11 cellular contexts compared by ENCODE assay signal in the genomic region with DNA sequence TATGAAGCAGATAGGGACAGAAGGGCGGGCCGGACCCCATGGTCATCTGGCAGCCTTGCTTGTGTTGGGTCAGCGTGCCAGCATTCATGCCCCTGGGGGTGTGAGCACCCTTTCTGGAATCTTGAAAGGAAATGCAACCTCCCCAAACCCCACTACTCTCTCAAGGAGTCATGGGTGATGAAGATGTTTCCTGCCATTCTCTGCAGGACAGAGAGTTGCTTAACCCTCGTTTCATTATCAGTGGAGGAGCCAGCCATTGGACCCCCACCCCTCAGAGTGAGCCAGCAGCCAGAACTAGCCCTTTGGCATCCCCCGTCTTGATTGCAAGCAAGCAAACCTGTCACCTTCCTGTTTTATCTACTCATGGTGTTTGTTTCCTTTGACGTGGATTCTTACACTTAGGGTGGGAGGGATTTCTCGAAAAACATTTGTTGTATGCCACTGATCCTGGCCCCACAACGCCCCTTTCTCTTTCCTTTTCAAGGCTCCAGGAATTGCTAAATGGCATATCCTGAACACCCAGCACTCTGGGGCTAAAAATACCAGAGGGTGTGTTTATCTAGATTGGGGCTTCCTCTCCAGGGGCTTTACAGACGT.
DNase-seq lines count a peak whose midpoint lies in the region; ATAC-seq, FAIRE-seq and TF ChIP-seq lines count a peak whose summit lies in the region.
"Had no signal": no experiment of that assay in that cellular context is flagged by ENCODE, and none has a peak within 500 bp of the region (broad histone marks: within the 10 kb centered on the region; RNA-seq: fewer than 3 reads in every experiment).

No MANE protein-coding gene starts in this region.

- no peak overlapping the region for H3K27ac Mint-ChIP-seq in HFFc6

- H3K4me2 ChIP-seq in BLaER1: peak overlapping the region; percentile 77

- H3K27ac ChIP-seq in BLaER1: peak overlapping the region; percentile 55
- H3K27ac ChIP-seq in lower lobe of right lung: no peak overlapping the region
- H3K27ac ChIP-seq: testis had no signal

- no peaks in the 10 kb centered on the region for H3K36me3 Mint-ChIP-seq in HFFc6 (ENCODE audit: low read depth)

- DNase-seq in M059J (ENCODE audit: low read depth): peak; percentile 84
- DNase-seq in bronchial epithelial cell (ENCODE audit: low read depth): no peak
- no peak for DNase-seq in lower lobe of right lung
- DNase-seq in HFFc6: no peak
- no peak for DNase-seq in AML-193 (lab: John Stamatoyannopoulos, UW)
- DNase-seq: stimulated activated CD4-positive, alpha-beta T cell treated with anti-CD3 and anti-CD28 coated beads, Interleukin-12 subunit alpha, Interleukin-12 subunit beta, amount 100 ng/mL, for 4 hours; testis had no signal

- no peak overlapping the region for H3K4me3 Mint-ChIP-seq in HFFc6

- ATAC-seq in lower lobe of right lung (peak; percentile 48 to 49), GM19324 (IDR thresholded peaks at IDR 0.05; ENCODE audit: low FRiP score, unreplicated experiment) (no peak), HG02884 (IDR thresholded peaks at IDR 0.05; ENCODE audit: unreplicated experiment) (no peak)

- H3K4me1 ChIP-seq in BLaER1: peaks cover 42% of the 10 kb centered on the region
- peaks cover 14% of the 10 kb centered on the region for H3K4me1 ChIP-seq in lower lobe of right lung
- H3K4me1 ChIP-seq: ascending aorta, testis had no signal

- no peak overlapping the region; the same call in 1 of the 2 replicates for H3K4me3 ChIP-seq in BLaER1
- no peak overlapping the region for H3K4me3 ChIP-seq in bronchial epithelial cell (ENCODE audit: low read depth, low read length)
- no peak overlapping the region for H3K4me3 ChIP-seq in lower lobe of right lung
- H3K4me3 ChIP-seq: ascending aorta, testis had no signal

- H3K9me3 Mint-ChIP-seq in HFFc6: no peaks in the 10 kb centered on the region

- H3K4me1 Mint-ChIP-seq in HFFc6 (ENCODE audit: low read depth): peaks cover 20% of the 10 kb centered on the region

- no peaks in the 10 kb centered on the region; the same call in 1 of the 2 replicates for H3K27me3 Mint-ChIP-seq in HFFc6 (ENCODE audit: insufficient read depth)

- no peak for TF ChIP-seq CTCF in bronchial epithelial cell (IDR thresholded peaks at IDR 0.05; ENCODE audit: insufficient read depth, low read length, severe bottlenecking)
- TF ChIP-seq CTCF in lower lobe of right lung (IDR thresholded peaks at IDR 0.05): no peak
- no peak for TF ChIP-seq CTCF in HFFc6 (IDR thresholded peaks at IDR 0.05)

- H4K20me1 ChIP-seq in BLaER1: no peaks in the 10 kb centered on the region

- H3K9me3 ChIP-seq in BLaER1 (no peaks in the 10 kb centered on the region), lower lobe of right lung (no peaks in the 10 kb centered on the region)
- H3K9me3 ChIP-seq: ascending aorta, testis had no signal

- intact Hi-C loops in lower lobe of right lung (cut with DNase I): no loop called here

- H3K9ac ChIP-seq in BLaER1: no peak overlapping the region; the same call in 1 of the 2 replicates

- FAIRE-seq in bronchial epithelial cell (lab: Jason Lieb, UNC): peak; percentile 23

- no peaks in the 10 kb centered on the region for H3K27me3 ChIP-seq in BLaER1
- H3K27me3 ChIP-seq in bronchial epithelial cell (ENCODE audit: control insufficient read depth, insufficient read depth, low read length): no peaks in the 10 kb centered on the region
- no peaks in the 10 kb centered on the region for H3K27me3 ChIP-seq in lower lobe of right lung (ENCODE audit: low read depth)
- H3K27me3 ChIP-seq: ascending aorta, testis had no signal

- H3K36me3 ChIP-seq in BLaER1 (no peaks in the 10 kb centered on the region), bronchial epithelial cell (ENCODE audit: control insufficient read depth, insufficient read depth, low read length) (no peaks in the 10 kb centered on the region), lower lobe of right lung (no peaks in the 10 kb centered on the region)
- H3K36me3 ChIP-seq: ascending aorta had no signal

Comparison
In these comparisons a context has a peak if more than half of its experiments do, and no peak if none do; other contexts are left out.
1. ATAC-seq: peak in lower lobe of right lung (2 of 2); none in GM19324 (single experiment) and HG02884 (single experiment).